Comparison of ENCODE assay signal across 31 cellular contexts in the genomic region with DNA sequence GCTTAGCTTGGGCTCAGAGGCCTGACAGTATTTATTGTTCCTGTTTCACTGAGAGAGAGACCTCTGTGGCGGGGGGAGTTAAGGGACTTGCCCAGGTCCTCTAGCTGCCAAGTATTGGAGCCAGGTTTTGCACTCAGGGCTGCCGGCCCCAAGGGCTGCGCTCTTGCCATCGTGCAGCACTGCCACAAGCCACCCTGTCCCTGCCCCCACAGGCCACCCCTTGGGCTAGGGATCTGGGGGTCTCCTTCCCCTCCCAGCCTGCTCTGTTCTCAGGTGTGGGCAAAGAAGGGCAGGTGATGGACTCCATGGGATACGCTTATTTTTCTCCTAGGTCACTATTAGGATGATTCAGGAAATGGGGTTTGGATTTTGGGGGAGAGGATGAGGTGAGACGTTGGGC.
"Had no signal": no experiment of that assay in that cellular context is flagged by ENCODE, and none has a peak within 500 bp of the region (broad histone marks: within the 10 kb centered on the region; RNA-seq: fewer than 3 reads in every experiment).

No MANE protein-coding gene starts in this region.

- DNase-seq: activated CD4-positive, alpha-beta T cell treated with anti-CD3 and anti-CD28 coated beads for 4 hours; activated CD4-positive, alpha-beta T cell treated with anti-CD3 and anti-CD28 coated beads, Interleukin-2, amount 50 U/mL, for 4 hours; activated CD8-positive, alpha-beta memory T cell treated with anti-CD3 and anti-CD28 coated beads for 24 hours; activated effector memory CD4-positive, alpha-beta T cell treated with Interleukin-2 at 50 U/mL for 16 hours; activated naive CD4-positive, alpha-beta T cell treated with Interleukin-2 at 50 U/mL for 16 hours; activated naive CD8-positive, alpha-beta T cell treated with anti-CD3 and anti-CD28 coated beads for 36 hours; adrenal gland; aorta; body of pancreas; cerebellar nuclear complex; effector memory CD4-positive, alpha-beta T cell; gastrocnemius medialis; left ventricle myocardium inferior; naive B cell; ovary; stimulated activated CD4-positive, alpha-beta T cell treated with anti-CD3 and anti-CD28 coated beads, Interleukin-4, amount 100 ng/mL, for 24 hours; stimulated activated naive CD8-positive, alpha-beta T cell treated with anti-CD3 and anti-CD28 coated beads, Interleukin-15, amount 100 ng/mL, for 72 hours; SW 1271; T-helper 9 cell; tibial artery; upper lobe of right lung had no signal

- H3K27me3 ChIP-seq: adrenal gland, body of pancreas, cardiac muscle cell, dorsolateral prefrontal cortex, gastrocnemius medialis, ovary, right lobe of liver, tibial artery, upper lobe of right lung had no signal

- H3K4me3 ChIP-seq: adrenal gland, body of pancreas, cardiac muscle cell, coronary artery, dorsolateral prefrontal cortex, gastrocnemius medialis, left ventricle myocardium inferior, ovary, right lobe of liver, tibial artery, upper lobe of right lung had no signal

- H3K4me1 Mint-ChIP-seq: activated naive CD8-positive, alpha-beta T cell treated with anti-CD3 and anti-CD28 coated beads for 36 hours; stimulated activated memory B cell treated with anti-CD40 and anti-IgM and Interleukin-4, amounts not matched to agents 10 μg/mL and 1 μg/mL and 100 μg/mL, for 72 hours had no signal

- H3K27ac Mint-ChIP-seq: activated naive CD8-positive, alpha-beta T cell treated with anti-CD3 and anti-CD28 coated beads for 36 hours; naive B cell; progenitor cell of endocrine pancreas; stimulated activated memory B cell treated with anti-CD40 and anti-IgM and Interleukin-4, amounts not matched to agents 10 μg/mL and 1 μg/mL and 100 μg/mL, for 72 hours; stimulated activated naive CD8-positive, alpha-beta T cell treated with anti-CD3 and anti-CD28 coated beads, Interleukin-15, amount 100 ng/mL, for 72 hours; T-helper 1 cell treated with Interleukin-12 subunit alpha and Interleukin-12 subunit beta and Interleukin-4 antibody, amounts not matched to agents 30 μg/mL and 1 μg/mL, for 36 hours had no signal

- H3K9me3 ChIP-seq: adrenal gland, body of pancreas, gastrocnemius medialis, left ventricle myocardium inferior, neutrophil, ovary, right lobe of liver, tibial artery, upper lobe of right lung had no signal

- ATAC-seq: body of pancreas; gastrocnemius medialis; right lobe of liver; stimulated activated memory B cell treated with anti-CD40 and anti-IgM and Interleukin-4, amounts not matched to agents 10 μg/mL and 1 μg/mL and 100 μg/mL, for 72 hours; stimulated activated naive CD8-positive, alpha-beta T cell treated with anti-CD3 and anti-CD28 coated beads, Interleukin-15, amount 100 ng/mL, for 72 hours; upper lobe of right lung had no signal

- FAIRE-seq: TTC549 had no signal

- H3K36me3 Mint-ChIP-seq: activated naive CD8-positive, alpha-beta T cell treated with anti-CD3 and anti-CD28 coated beads for 36 hours; naive B cell; stimulated activated memory B cell treated with anti-CD40 and anti-IgM and Interleukin-4, amounts not matched to agents 10 μg/mL and 1 μg/mL and 100 μg/mL, for 72 hours had no signal

- H3K4me3 Mint-ChIP-seq: activated naive CD8-positive, alpha-beta T cell treated with anti-CD3 and anti-CD28 coated beads for 36 hours; naive B cell; stimulated activated memory B cell treated with anti-CD40 and anti-IgM and Interleukin-4, amounts not matched to agents 10 μg/mL and 1 μg/mL and 100 μg/mL, for 72 hours; stimulated activated naive CD8-positive, alpha-beta T cell treated with anti-CD3 and anti-CD28 coated beads, Interleukin-15, amount 100 ng/mL, for 72 hours; T-helper 1 cell treated with Interleukin-12 subunit alpha and Interleukin-12 subunit beta and Interleukin-4 antibody, amounts not matched to agents 30 μg/mL and 1 μg/mL, for 36 hours had no signal

- H3K9me3 Mint-ChIP-seq: activated naive CD8-positive, alpha-beta T cell treated with anti-CD3 and anti-CD28 coated beads for 36 hours; naive B cell; stimulated activated memory B cell treated with anti-CD40 and anti-IgM and Interleukin-4, amounts not matched to agents 10 μg/mL and 1 μg/mL and 100 μg/mL, for 72 hours; stimulated activated naive CD8-positive, alpha-beta T cell treated with anti-CD3 and anti-CD28 coated beads, Interleukin-15, amount 100 ng/mL, for 72 hours; T-helper 1 cell treated with Interleukin-12 subunit alpha and Interleukin-12 subunit beta and Interleukin-4 antibody, amounts not matched to agents 30 μg/mL and 1 μg/mL, for 36 hours had no signal

- H3K4me1 ChIP-seq: right lobe of liver, upper lobe of right lung had no signal

- H3K27ac ChIP-seq: adrenal gland, body of pancreas, cardiac muscle cell, coronary artery, gastrocnemius medialis, left ventricle myocardium inferior, neutrophil, ovary, right lobe of liver, tibial artery, upper lobe of right lung, VCaP had no signal

- H3K36me3 ChIP-seq: adrenal gland, cardiac muscle cell, gastrocnemius medialis, neutrophil, ovary, right lobe of liver, upper lobe of right lung had no signal
